Comparison of ENCODE assay signal across 27 cellular contexts in genomic region chr6:83031689-83032088, GRCh38.
"Had no signal": no experiment of that assay in that cellular context is flagged by ENCODE, and none has a peak within 500 bp of the region (broad histone marks: within the 10 kb centered on the region; RNA-seq: fewer than 3 reads in every experiment).

No MANE protein-coding gene starts in this region.

- H3K4me1 Mint-ChIP-seq: immature natural killer cell; stimulated activated naive B cell treated with anti-CD40 and anti-IgM and Interleukin-4, amounts not matched to agents 10 μg/mL and 1 μg/mL and 100 μg/mL, for 72 hours had no signal

- DNase-seq: immature natural killer cell; kidney; left colon; midbrain; mucosa of descending colon; naive thymus-derived CD4-positive, alpha-beta T cell; ovary; stimulated activated CD4-positive, alpha-beta T cell treated with anti-CD3 and anti-CD28 coated beads, Interleukin-12 subunit alpha, Interleukin-12 subunit beta, amount 100 ng/mL, for 4 hours; stimulated activated CD4-positive, alpha-beta T cell treated with anti-CD3 and anti-CD28 coated beads, Interleukin-15, amount 100 ng/mL, for 24 hours; stimulated activated CD4-positive, alpha-beta T cell treated with anti-CD3 and anti-CD28 coated beads, Interleukin-2, amount 100 ng/mL, for 24 hours; stimulated activated CD4-positive, alpha-beta T cell treated with anti-CD3 and anti-CD28 coated beads, Interleukin-4, amount 100 ng/mL, for 1 hour; stimulated activated naive B cell treated with anti-CD40 and anti-IgM and Interleukin-4, amounts not matched to agents 10 μg/mL and 1 μg/mL and 100 μg/mL, for 72 hours; stimulated activated naive CD8-positive, alpha-beta T cell treated with anti-CD3 and anti-CD28 coated beads, Interleukin-15, Interleukin-2, amounts not matched to agents 100 U/mL and 50 U/mL, for 24 hours; stomach; testis; thyroid gland; transverse colon; upper lobe of left lung had no signal

- FAIRE-seq: islet of Langerhans, kidney had no signal

- H3K27ac Mint-ChIP-seq: immature natural killer cell; naive thymus-derived CD4-positive, alpha-beta T cell; natural killer cell treated with Interleukin-12 subunit alpha and Interleukin-12 subunit beta and Interleukin-15 and Interleukin-18, amount 100 ng/mL, for 72 hours; progenitor cell of endocrine pancreas; stimulated activated naive B cell treated with anti-CD40 and anti-IgM and Interleukin-4, amounts not matched to agents 10 μg/mL and 1 μg/mL and 100 μg/mL, for 72 hours had no signal

- H3K4me3 Mint-ChIP-seq: immature natural killer cell; naive thymus-derived CD4-positive, alpha-beta T cell; natural killer cell treated with Interleukin-12 subunit alpha and Interleukin-12 subunit beta and Interleukin-15 and Interleukin-18, amount 100 ng/mL, for 72 hours; stimulated activated naive B cell treated with anti-CD40 and anti-IgM and Interleukin-4, amounts not matched to agents 10 μg/mL and 1 μg/mL and 100 μg/mL, for 72 hours had no signal

- H3K36me3 ChIP-seq: ovary had no signal

- ATAC-seq: left colon; left lung; mucosa of descending colon; naive thymus-derived CD4-positive, alpha-beta T cell; natural killer cell treated with Interleukin-12 subunit alpha and Interleukin-12 subunit beta and Interleukin-15 and Interleukin-18, amount 100 ng/mL, for 72 hours; sciatic nerve; stimulated activated naive B cell treated with anti-CD40 and anti-IgM and Interleukin-4, amounts not matched to agents 10 μg/mL and 1 μg/mL and 100 μg/mL, for 72 hours; stimulated activated naive CD8-positive, alpha-beta T cell treated with anti-CD3 and anti-CD28 coated beads, Interleukin-15, Interleukin-2, amounts not matched to agents 100 U/mL and 50 U/mL, for 24 hours had no signal

- H3K9me3 ChIP-seq: ovary, right atrium auricular region, testis, thyroid gland, vagina had no signal

- H3K27ac ChIP-seq: left lung, ovary, right atrium auricular region, skin epidermis, stomach, testis, thyroid gland, transverse colon, upper lobe of left lung, vagina had no signal

- H3K4me1 ChIP-seq: left lung, right atrium auricular region, stomach, testis, thyroid gland, transverse colon, upper lobe of left lung, vagina had no signal

- H3K27me3 Mint-ChIP-seq: naive thymus-derived CD4-positive, alpha-beta T cell; natural killer cell treated with Interleukin-12 subunit alpha and Interleukin-12 subunit beta and Interleukin-15 and Interleukin-18, amount 100 ng/mL, for 72 hours; progenitor cell of endocrine pancreas; stimulated activated naive B cell treated with anti-CD40 and anti-IgM and Interleukin-4, amounts not matched to agents 10 μg/mL and 1 μg/mL and 100 μg/mL, for 72 hours had no signal

- H3K4me3 ChIP-seq: left lung, lung, mucosa of descending colon, ovary, right atrium auricular region, skin epidermis, stomach, testis, thyroid gland, transverse colon, upper lobe of left lung, vagina had no signal

- H3K27me3 ChIP-seq: left lung, ovary, right atrium auricular region, stomach, testis, thyroid gland, transverse colon, upper lobe of left lung, vagina had no signal
